In the genomic region with DNA sequence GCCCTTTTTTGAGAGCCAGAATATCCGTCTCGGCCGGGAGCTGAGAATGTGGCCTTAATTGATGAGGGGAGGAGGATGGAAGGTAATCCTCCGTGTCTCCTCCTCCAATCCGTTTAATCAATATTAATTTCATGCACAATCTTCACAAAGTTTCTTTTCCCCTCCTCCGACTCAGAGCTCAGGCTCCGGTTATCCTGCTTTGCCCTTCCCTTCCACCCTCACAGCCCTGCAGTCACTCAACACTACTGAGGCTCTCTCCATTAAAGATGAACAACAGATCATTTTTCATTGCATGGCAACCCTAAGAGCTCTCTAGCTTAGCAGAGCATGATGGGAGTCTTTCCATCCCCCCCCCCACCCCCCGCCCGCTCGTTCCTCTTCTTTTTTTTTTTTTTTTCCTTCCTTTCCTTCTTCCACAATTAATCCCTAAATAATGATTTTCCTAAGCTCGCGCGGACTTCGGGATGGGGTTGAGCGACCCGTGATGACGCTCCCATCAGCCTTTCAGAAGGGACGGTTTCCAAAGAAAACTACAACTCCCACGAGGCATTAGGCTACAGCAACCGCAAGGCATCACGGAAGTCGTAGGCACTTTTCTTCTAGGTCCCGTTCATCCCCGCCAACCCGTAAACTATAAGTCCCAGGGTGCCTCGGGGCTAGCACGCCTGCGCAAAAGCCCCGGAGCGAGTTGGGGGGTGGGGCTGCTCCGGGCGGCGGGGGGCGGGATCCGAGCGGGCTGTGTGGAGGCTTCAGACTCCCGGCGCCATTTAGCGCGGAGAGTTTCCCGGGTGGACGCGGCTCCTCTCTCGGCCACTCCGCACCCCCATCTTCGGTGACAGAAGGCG, we compare ENCODE assay signal across 8 cellular contexts. TPM values are rescaled to one million over a fixed set of nuclear protein-coding genes. Genes with fewer than 3 reads are reported as not detected.
DNase-seq lines count a peak whose midpoint lies in the region; ATAC-seq, FAIRE-seq and TF ChIP-seq lines count a peak whose summit lies in the region.

A gene (plus strand): TSS at position 752 of the 845 bp plus-strand sequence. CDS start 987 bp downstream, outside the sequence.

- H3K36me3 ChIP-seq in adrenal gland (replicated peaks in 1 of 2) (no peaks in the 10 kb centered on the region), heart right ventricle (no peaks in the 10 kb centered on the region), upper lobe of right lung (no peaks in the 10 kb centered on the region)

- intact Hi-C loops in adrenal gland (cut with DNase I) = loop anchor here (5.0 to 10.0 kb wide), 5 partner anchors 63 to 203 kb away; no protein-coding TSS in a partner anchor
- intact Hi-C loops in heart right ventricle (cut with DNase I) = loop anchor here (1.0 to 10.0 kb wide), 19 partner anchors 35 to 195 kb away; a partner anchor contains a TSS
- intact Hi-C loops in posterior cingulate gyrus (cut with DNase I) = loop anchor here (1.0 to 5.0 kb wide), 5 partner anchors 60 to 840 kb away; a partner anchor contains a TSS
- intact Hi-C loops in upper lobe of right lung (cut with DNase I) = loop anchor here (10.0 kb wide), 1 partner anchor 177 kb away; no protein-coding TSS in a partner anchor

- DNase-seq in GM12892 (ENCODE audit: insufficient read length) (peak; percentile 86), NCI-H146 (lab: John Stamatoyannopoulos, UW) (peak; percentile 100), T-helper 1 cell (peak; percentile 94 to 98 (median 97)), adrenal gland (peak; percentile 96 to 99 (median 98)), heart right ventricle (peak; percentile 97 to 98), posterior cingulate gyrus (peak; percentile 93 to 99 (median 96)), upper lobe of right lung (peak; percentile 98)

- FAIRE-seq in GM12892 (lab: Jason Lieb, UNC) = peak; percentile 96

- H3K4me3 ChIP-seq in adrenal gland (peak within 1 kb of the TSS; percentile 70 to 90 (median 80)), heart right ventricle (peak within 1 kb of the TSS; percentile 63 to 94 (median 86)), upper lobe of right lung (peak within 1 kb of the TSS; percentile 74)

- peaks cover 21 to 46% of the 10 kb centered on the region in 2 donors for H3K4me1 ChIP-seq in adrenal gland (replicated peaks in 1 of 2)
- H3K4me1 ChIP-seq in heart right ventricle = peaks cover 0 to 43% (median 33%) of the 10 kb centered on the region in 9 donors
- peaks cover 20% of the 10 kb centered on the region for H3K4me1 ChIP-seq in upper lobe of right lung

- H3K27ac ChIP-seq in adrenal gland (peak within 1 kb of the TSS; percentile 92 to 98 (median 95)), heart right ventricle (peak within 1 kb of the TSS; percentile 93 to 99 (median 98)), upper lobe of right lung (peak within 1 kb of the TSS; percentile 93)

- TF ChIP-seq POLR2A in GM12892 (IDR thresholded peaks at IDR 0.05; ENCODE audit: low read depth, low read length) (peak; percentile 92), adrenal gland (IDR thresholded peaks at IDR 0.05) (peak in 1 of 2 donors; percentile 84)

- H3K27me3 ChIP-seq in adrenal gland (no peaks in the 10 kb centered on the region), heart right ventricle (no peaks in the 10 kb centered on the region), upper lobe of right lung (no peaks in the 10 kb centered on the region)

- WGBS in adrenal gland, 4 donors = 0 to 1% (median 1%) methylated on average over 25 to 47 of the region's 47 CpGs
- 0 to 1% methylated on average over 47 of the region's 47 CpGs for WGBS in heart right ventricle, 2 donors

- H3K9me3 ChIP-seq in adrenal gland (replicated peaks in 1 of 3) (no peaks in the 10 kb centered on the region), heart right ventricle (no peaks in the 10 kb centered on the region), upper lobe of right lung (no peaks in the 10 kb centered on the region)

- peak; percentile 46 for ATAC-seq in HG02852 (IDR thresholded peaks at IDR 0.05; ENCODE audit: unreplicated experiment)
- peak; percentile 90 to 95 (median 92) for ATAC-seq in heart right ventricle
- peak; percentile 89 for ATAC-seq in upper lobe of right lung

- no peak for TF ChIP-seq CTCF in adrenal gland (IDR thresholded peaks at IDR 0.05)
- TF ChIP-seq CTCF in heart right ventricle (IDR thresholded peaks at IDR 0.05) = no peak
- no peak for TF ChIP-seq CTCF in upper lobe of right lung (IDR thresholded peaks at IDR 0.05)

RNA-seq across cellular contexts. Expression of the gene that starts here (rescaled TPM):
- 83.8 TPM for polyA plus RNA-seq in GM12892 (2012; ENCODE audit: missing spikeins)
- 100 to 1,000 TPM; 115 to 315 (median 134) TPM for total RNA-seq in adrenal gland
- polyA plus RNA-seq in adrenal gland = 10 to 100 TPM; 14.2 to 88.9 (median 28.5) TPM
- total RNA-seq in heart right ventricle = 100 to 1,000 TPM; 280 to 408 (median 326) TPM
- polyA plus RNA-seq in heart right ventricle = 10 to 100 TPM; 43.5 to 70.9 TPM
- 215 TPM for total RNA-seq in upper lobe of right lung

Comparison
In these comparisons a context has a peak if more than half of its experiments do, and no peak if none do; other contexts are left out.
1. Peak in every context shown above with its lines: DNase-seq, ATAC-seq, H3K4me3 ChIP-seq and H3K27ac ChIP-seq.